ENCODE assay signal across 10 cellular contexts in the genomic region with DNA sequence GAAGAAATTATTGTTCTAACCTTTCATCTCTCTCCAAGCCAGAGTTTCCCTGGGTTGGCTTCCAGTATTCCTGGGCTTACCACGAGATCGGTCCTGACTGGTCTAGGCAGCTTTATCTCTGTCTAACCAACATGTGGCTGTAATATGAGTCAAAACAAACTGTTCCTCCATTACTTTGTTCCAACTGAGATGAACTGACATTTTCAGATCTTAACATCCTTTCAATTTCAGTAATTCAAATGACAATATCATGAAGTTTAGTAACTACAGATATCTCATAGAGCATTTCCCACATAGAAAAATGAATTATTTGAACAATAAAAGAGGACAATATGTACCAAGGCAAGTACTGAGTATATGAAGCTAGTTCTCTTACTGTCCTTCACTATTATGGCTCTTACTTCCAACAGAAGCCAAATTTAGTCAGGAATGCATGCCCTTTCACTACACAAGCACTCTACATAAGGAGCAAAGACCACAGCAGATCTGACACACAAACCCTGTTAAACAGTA. TPM values are rescaled to one million over a fixed set of nuclear protein-coding genes. Genes with fewer than 3 reads are reported as not detected.
DNase-seq lines count a peak whose midpoint lies in the region; ATAC-seq, FAIRE-seq and TF ChIP-seq lines count a peak whose summit lies in the region.
"Had no signal": no experiment of that assay in that cellular context is flagged by ENCODE, and none has a peak within 500 bp of the region (broad histone marks: within the 10 kb centered on the region; RNA-seq: fewer than 3 reads in every experiment).

No MANE protein-coding gene starts in this region.

- H3K27me3 ChIP-seq in ACC112 (ENCODE audit: insufficient read depth, low read length) (no peaks in the 10 kb centered on the region), astrocyte (ENCODE audit: insufficient read depth, low read length) (no peaks in the 10 kb centered on the region)

- H3K4me1 Mint-ChIP-seq in astrocyte (ENCODE audit: low read depth, unreplicated experiment) (peaks cover 20% of the 10 kb centered on the region), nephron progenitor cell (peaks cover 7% of the 10 kb centered on the region)

- peaks cover 9% of the 10 kb centered on the region for H3K36me3 ChIP-seq in ACC112 (ENCODE audit: insufficient read depth, low read length)
- H3K36me3 ChIP-seq in astrocyte (ENCODE audit: insufficient read depth, low read length): no peaks in the 10 kb centered on the region

- H3K9me3 Mint-ChIP-seq in astrocyte (ENCODE audit: unreplicated experiment) (no peaks in the 10 kb centered on the region), nephron progenitor cell (peaks cover 5% of the 10 kb centered on the region)

- H3K27ac ChIP-seq in ACC112 (ENCODE audit: low read depth, low read length) (peak overlapping the region; percentile 54), astrocyte (ENCODE audit: low read depth, low read length) (peak overlapping the region; percentile 19)

- TF ChIP-seq CTCF in astrocyte (IDR thresholded peaks at IDR 0.05; ENCODE audit: insufficient read depth, low read depth, low read length) (no peak), nephron progenitor cell (IDR thresholded peaks at IDR 0.05) (no peak)

- H4K20me1 ChIP-seq in astrocyte (ENCODE audit: insufficient read depth, low read length): peaks cover 15% of the 10 kb centered on the region

- DNase-seq in astrocyte (ENCODE audit: low read depth) (peak; percentile 80), kidney tubule cell (ENCODE audit: low spot score) (peak; percentile 8), COLO829 (ENCODE audit: low spot score) (no peak), nephron progenitor cell (no peak)
- DNase-seq: islet precursor cell had no signal

- H2AFZ ChIP-seq in ACC112 (ENCODE audit: low read length, unreplicated experiment): peak overlapping the region; percentile 47
- no peak overlapping the region for H2AFZ ChIP-seq in astrocyte (ENCODE audit: low read depth, low read length)

- peak overlapping the region; percentile 27; the same call in 1 of the 2 replicates for H3K4me3 ChIP-seq in ACC112 (ENCODE audit: low read depth, low read length)
- H3K4me3 ChIP-seq in astrocyte (ENCODE audit: insufficient read depth, low read depth, low read length): no peak overlapping the region

- peak; percentile 47 for ATAC-seq in HG02870 (IDR thresholded peaks at IDR 0.05; ENCODE audit: unreplicated experiment)
- no peak for ATAC-seq in GM18520 (IDR thresholded peaks at IDR 0.05; ENCODE audit: unreplicated experiment)
- ATAC-seq in HG03439 (IDR thresholded peaks at IDR 0.05; ENCODE audit: unreplicated experiment): no peak
- ATAC-seq: activated CD4-positive, CD25-positive, alpha-beta regulatory T cell treated with anti-CD3 and anti-CD28 coated beads, Interleukin-2, amount 50 U/mL, for 24 hours had no signal

- H3K4me3 Mint-ChIP-seq in astrocyte (ENCODE audit: unreplicated experiment) (no peak overlapping the region), nephron progenitor cell (no peak overlapping the region)

- H3K36me3 Mint-ChIP-seq in astrocyte (ENCODE audit: low read depth, unreplicated experiment) (peaks cover 10% of the 10 kb centered on the region), nephron progenitor cell (ENCODE audit: low read depth) (peaks cover 16% of the 10 kb centered on the region)

- no peaks in the 10 kb centered on the region for H3K9me3 ChIP-seq in astrocyte (ENCODE audit: insufficient read depth, low read depth, low read length)

- H3K4me1 ChIP-seq in ACC112 (ENCODE audit: control insufficient read depth, insufficient read depth, low read length, unreplicated experiment) (peaks cover 11% of the 10 kb centered on the region), astrocyte (ENCODE audit: insufficient read depth, low read length) (peaks cover 10% of the 10 kb centered on the region)

- peak; percentile 20 for FAIRE-seq in astrocyte (lab: Jason Lieb, UNC)

- H3K27me3 Mint-ChIP-seq in astrocyte (ENCODE audit: low read depth, unreplicated experiment) (no peaks in the 10 kb centered on the region), nephron progenitor cell (ENCODE audit: low read depth, poor library complexity) (no peaks in the 10 kb centered on the region)

- peak overlapping the region; percentile 43 for H3K4me2 ChIP-seq in astrocyte (ENCODE audit: low read length)

- H3K27ac Mint-ChIP-seq in astrocyte (ENCODE audit: unreplicated experiment) (peak overlapping the region; percentile 83), nephron progenitor cell (no peak overlapping the region)

- no peak overlapping the region for H3K9ac ChIP-seq in astrocyte (ENCODE audit: low read length)

- peaks cover 4% of the 10 kb centered on the region for H3K79me2 ChIP-seq in ACC112 (ENCODE audit: control insufficient read depth, insufficient read depth, low read length, unreplicated experiment)
- peaks cover 12% of the 10 kb centered on the region for H3K79me2 ChIP-seq in astrocyte (ENCODE audit: insufficient read depth, low read length)

RNA-seq across cellular contexts. Expression of a gene that starts 15.5 kb away (rescaled TPM):
- 18.1 and 19.7 TPM in 2 replicates for total RNA-seq in astrocyte

RNA-seq across cellular contexts. Expression of a gene that starts 43.7 kb away (rescaled TPM):
- total RNA-seq in astrocyte: 28.6 and 29.1 TPM in 2 replicates

Comparison
In these comparisons a context has a peak if more than half of its experiments do, and no peak if none do; other contexts are left out.
1. DNase-seq: peak in astrocyte (single experiment) and kidney tubule cell (single experiment); none in COLO829 (single experiment) and nephron progenitor cell (single experiment).